8 cellular contexts compared by ENCODE assay signal in genomic region chr20:11891827-11892521, GRCh38. TPM values are rescaled to one million over a fixed set of nuclear protein-coding genes. Genes with fewer than 3 reads are reported as not detected.
DNase-seq lines count a peak whose midpoint lies in the region; ATAC-seq and TF ChIP-seq lines count a peak whose summit lies in the region.

No MANE protein-coding gene starts in this region.

- H3K27me3 ChIP-seq in stomach, result no peaks in the 10 kb centered on the region

- H3K9me3 ChIP-seq in stomach, result no peaks in the 10 kb centered on the region

- TF ChIP-seq POLR2A in stomach (IDR thresholded peaks at IDR 0.05), result no peak

- TF ChIP-seq EP300 in stomach (IDR thresholded peaks at IDR 0.05), result no peak

- H3K9me3 Mint-ChIP-seq in activated B cell treated with CpG ODN at 0.5 μM for 24 hours (no peaks in the 10 kb centered on the region), mesothelial cell of epicardium (peaks cover 3% of the 10 kb centered on the region)

- POLR2A ChIA-PET in activated B cell treated with CpG ODN at 0.5 μM for 24 hours (lab: Charles Lee), result no interaction called here

- H3K27me3 Mint-ChIP-seq in activated B cell treated with CpG ODN at 0.5 μM for 24 hours (peaks cover 11% of the 10 kb centered on the region), mesothelial cell of epicardium (ENCODE audit: low read depth) (no peaks in the 10 kb centered on the region)

- TF ChIP-seq CTCF in GM10266 (IDR thresholded peaks at IDR 0.05; ENCODE audit: control insufficient read depth, insufficient read depth, low read depth, missing control alignments) (no peak), activated B cell treated with CpG ODN at 0.5 μM for 24 hours (IDR thresholded peaks at IDR 0.05) (no peak), mesothelial cell of epicardium (IDR thresholded peaks at IDR 0.05; ENCODE audit: unreplicated experiment) (no peak), stomach (IDR thresholded peaks at IDR 0.05) (no peak)

- DNase-seq in GM10266 (ENCODE audit: extremely low spot score), result peak; percentile 68
- DNase-seq in NCI-H2196 treated with DMSO at 0.1 percent for 48 hours (lab: John Stamatoyannopoulos, UW; ENCODE audit: unreplicated experiment), result peak; percentile 28
- DNase-seq in activated B cell treated with CpG ODN at 0.5 μM for 24 hours, result no peak
- no peak for DNase-seq in epithelial cell of prostate (ENCODE audit: low read depth, low spot score)
- DNase-seq in mesothelial cell of epicardium (ENCODE audit: low spot score in 2 of 2, unreplicated experiment in 2 of 2), result peak; percentile 34 to 68
- DNase-seq in stomach, result peak; percentile 64

- H3K4me3 ChIP-seq in stomach, result peak overlapping the region; percentile 82 to 97 (median 89)

- H3K4me3 Mint-ChIP-seq in activated B cell treated with CpG ODN at 0.5 μM for 24 hours, result peak overlapping the region; percentile 74
- peak overlapping the region; percentile 89 for H3K4me3 Mint-ChIP-seq in mesothelial cell of epicardium

- intact Hi-C loops in activated B cell treated with CpG ODN at 0.5 μM for 24 hours (cut with micrococcal nuclease), result no loop called here
- intact Hi-C loops in stomach (cut with DNase I; ENCODE audit: low total_unique reads), result no loop called here

- H3K4me1 Mint-ChIP-seq in activated B cell treated with CpG ODN at 0.5 μM for 24 hours (peaks cover 18% of the 10 kb centered on the region), mesothelial cell of epicardium (peaks cover 45% of the 10 kb centered on the region)

- peaks cover 10 to 52% (median 35%) of the 10 kb centered on the region in 4 donors for H3K4me1 ChIP-seq in stomach

- H3K27ac ChIP-seq in epithelial cell of prostate (peak overlapping the region; percentile 77), stomach (peak overlapping the region; percentile 93 to 99 (median 96))

- ATAC-seq in HG02970 (IDR thresholded peaks at IDR 0.05; ENCODE audit: low FRiP score, unreplicated experiment) (peak; percentile 62), activated B cell treated with CpG ODN at 0.5 μM for 24 hours (ENCODE audit: low read depth) (peak; percentile 55), GM21529 (IDR thresholded peaks at IDR 0.05; ENCODE audit: unreplicated experiment) (no peak)

- H3K27ac Mint-ChIP-seq in activated B cell treated with CpG ODN at 0.5 μM for 24 hours, result peak overlapping the region; percentile 11
- H3K27ac Mint-ChIP-seq in mesothelial cell of epicardium, result peak overlapping the region; percentile 99

- H3K36me3 ChIP-seq in stomach, result no peaks in the 10 kb centered on the region

- WGBS in stomach, 5 donors, result 0 to 1% (median 1%) methylated on average over 16 of the region's 16 CpGs

- no peaks in the 10 kb centered on the region for H3K36me3 Mint-ChIP-seq in activated B cell treated with CpG ODN at 0.5 μM for 24 hours (ENCODE audit: low read depth)
- no peaks in the 10 kb centered on the region for H3K36me3 Mint-ChIP-seq in mesothelial cell of epicardium

- CTCF ChIA-PET in activated B cell treated with CpG ODN at 0.5 μM for 24 hours (lab: Charles Lee), result no interaction called here

RNA-seq across cellular contexts. Expression of gene BTBD3, which starts 25.7 kb away (rescaled TPM):
- total RNA-seq in activated B cell treated with CpG ODN at 0.5 μM for 24 hours (1.5 and 1.6 TPM in 2 replicates), mesothelial cell of epicardium (58.8 to 65.1 TPM (median 63.5 TPM) in 3 replicates), stomach (100 to 1,000 TPM in 2 of 5 donors, 10 to 100 TPM in 3; 19.7 to 147 (median 90.0) TPM)
- 10 to 100 TPM; 10.7 to 24.9 (median 21.7) TPM for polyA plus RNA-seq in stomach

Comparison
In these comparisons a context has a peak if more than half of its experiments do, and no peak if none do; other contexts are left out.
1. DNase-seq: peak in GM10266 (single experiment), NCI-H2196 treated with DMSO at 0.1 percent for 48 hours (single experiment), mesothelial cell of epicardium (2 of 2) and stomach (single experiment); none in activated B cell treated with CpG ODN at 0.5 μM for 24 hours (single experiment) and epithelial cell of prostate (single experiment).